ENCODE assay signal across 8 cellular contexts in the genomic region with DNA sequence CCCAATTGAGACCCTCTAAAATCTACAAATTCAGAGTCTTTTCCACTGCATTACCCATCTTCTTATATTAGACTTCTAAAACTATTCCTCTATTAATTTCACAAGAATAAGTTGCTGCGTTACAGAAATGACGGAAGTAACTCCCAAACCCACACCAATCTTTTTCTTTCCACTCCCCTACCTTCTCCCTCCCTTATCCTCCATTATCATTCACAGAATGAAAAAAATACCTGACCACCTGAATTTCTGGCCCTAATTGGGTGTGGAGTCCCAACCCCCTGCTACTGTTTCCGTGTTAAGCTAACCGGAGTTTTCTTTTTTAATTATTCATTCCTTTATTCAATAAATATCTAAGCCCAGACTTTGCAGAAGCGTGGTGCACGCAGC. TPM values are rescaled to one million over a fixed set of nuclear protein-coding genes. Genes with fewer than 3 reads are reported as not detected.
DNase-seq lines count a peak whose midpoint lies in the region; ATAC-seq, FAIRE-seq and TF ChIP-seq lines count a peak whose summit lies in the region.

No MANE protein-coding gene starts in this region.

- peak overlapping the region; percentile 90 for H3K27ac Mint-ChIP-seq in activated naive CD4-positive, alpha-beta T cell treated with anti-CD3 and anti-CD28 coated beads for 36 hours
- H3K27ac Mint-ChIP-seq in activated T-helper 17 cell treated with anti-CD3 and anti-CD28 coated beads, Interleukin-2, amount 50 U/mL, for 72 hours = peak overlapping the region; percentile 56
- H3K27ac Mint-ChIP-seq in stimulated activated naive CD8-positive, alpha-beta T cell treated with anti-CD3 and anti-CD28 coated beads, Interleukin-15, amount 100 ng/mL, for 72 hours = peak overlapping the region; percentile 95

- peak overlapping the region; percentile 90 for H3K4me3 Mint-ChIP-seq in activated naive CD4-positive, alpha-beta T cell treated with anti-CD3 and anti-CD28 coated beads for 36 hours
- H3K4me3 Mint-ChIP-seq in activated T-helper 17 cell treated with anti-CD3 and anti-CD28 coated beads, Interleukin-2, amount 50 U/mL, for 72 hours = peak overlapping the region; percentile 92
- H3K4me3 Mint-ChIP-seq in stimulated activated naive CD8-positive, alpha-beta T cell treated with anti-CD3 and anti-CD28 coated beads, Interleukin-15, amount 100 ng/mL, for 72 hours = peak overlapping the region; percentile 87 to 97

- no peak for FAIRE-seq in GM12892 (lab: Jason Lieb, UNC)

- CTCF ChIA-PET in activated naive CD4-positive, alpha-beta T cell treated with anti-CD3 and anti-CD28 coated beads for 36 hours (lab: Charles Lee) = interaction anchor here (0.7 kb wide), 1 partner anchor 49 kb away, joined by 3 read pairs; no protein-coding TSS in a partner anchor

- peaks cover 35% of the 10 kb centered on the region for H3K4me1 Mint-ChIP-seq in activated naive CD4-positive, alpha-beta T cell treated with anti-CD3 and anti-CD28 coated beads for 36 hours (ENCODE audit: low read depth)
- peaks cover 14% of the 10 kb centered on the region for H3K4me1 Mint-ChIP-seq in activated T-helper 17 cell treated with anti-CD3 and anti-CD28 coated beads, Interleukin-2, amount 50 U/mL, for 72 hours
- H3K4me1 Mint-ChIP-seq in stimulated activated naive CD8-positive, alpha-beta T cell treated with anti-CD3 and anti-CD28 coated beads, Interleukin-15, amount 100 ng/mL, for 72 hours = peaks cover 36% of the 10 kb centered on the region

- intact Hi-C loops in activated naive CD4-positive, alpha-beta T cell treated with anti-CD3 and anti-CD28 coated beads for 36 hours (cut with micrococcal nuclease) = loop anchor here (1.0 kb wide), 2 partner anchors 63 to 94 kb away; a partner anchor contains a TSS

- H3K27me3 ChIP-seq in iPS-15b (ENCODE audit: control insufficient read depth, insufficient read depth, low read length) = no peaks in the 10 kb centered on the region

- TF ChIP-seq POLR2A in GM12892 (IDR thresholded peaks at IDR 0.05; ENCODE audit: low read depth, low read length) = no peak

- peaks cover 4% of the 10 kb centered on the region for H3K36me3 ChIP-seq in iPS-15b (ENCODE audit: control insufficient read depth, insufficient read depth, low read length)

- H3K4me3 ChIP-seq in iPS-15b (ENCODE audit: low read depth, low read length) = peak overlapping the region; percentile 99

- no peaks in the 10 kb centered on the region for H3K9me3 ChIP-seq in iPS-15b (ENCODE audit: control insufficient read depth, insufficient read depth, low read length)

- ATAC-seq in HG03378 (IDR thresholded peaks at IDR 0.05; ENCODE audit: unreplicated experiment) = peak; percentile 4
- no peak for ATAC-seq in activated T-helper 17 cell treated with anti-CD3 and anti-CD28 coated beads, Interleukin-2, amount 50 U/mL, for 72 hours (replicated peaks)
- no peak for ATAC-seq in stimulated activated naive CD8-positive, alpha-beta T cell treated with anti-CD3 and anti-CD28 coated beads, Interleukin-15, amount 100 ng/mL, for 72 hours

- peaks cover 10% of the 10 kb centered on the region for H3K36me3 Mint-ChIP-seq in activated naive CD4-positive, alpha-beta T cell treated with anti-CD3 and anti-CD28 coated beads for 36 hours (ENCODE audit: low read depth)
- H3K36me3 Mint-ChIP-seq in activated T-helper 17 cell treated with anti-CD3 and anti-CD28 coated beads, Interleukin-2, amount 50 U/mL, for 72 hours (ENCODE audit: low read depth) = peaks cover 4% of the 10 kb centered on the region

- no peaks in the 10 kb centered on the region for H3K27me3 Mint-ChIP-seq in activated naive CD4-positive, alpha-beta T cell treated with anti-CD3 and anti-CD28 coated beads for 36 hours (ENCODE audit: low read depth)
- H3K27me3 Mint-ChIP-seq in activated T-helper 17 cell treated with anti-CD3 and anti-CD28 coated beads, Interleukin-2, amount 50 U/mL, for 72 hours = no peaks in the 10 kb centered on the region
- H3K27me3 Mint-ChIP-seq in stimulated activated naive CD8-positive, alpha-beta T cell treated with anti-CD3 and anti-CD28 coated beads, Interleukin-15, amount 100 ng/mL, for 72 hours = no peaks in the 10 kb centered on the region

- H3K4me1 ChIP-seq in iPS-15b (ENCODE audit: control insufficient read depth, insufficient read depth, low read length) = peaks cover 4% of the 10 kb centered on the region

- DNase-seq in activated naive CD4-positive, alpha-beta T cell treated with anti-CD3 and anti-CD28 coated beads for 36 hours = no peak
- no peak for DNase-seq in activated naive CD4-positive, alpha-beta T cell treated with Interleukin-2 at 50 U/mL for 16 hours
- no peak for DNase-seq in stimulated activated naive CD8-positive, alpha-beta T cell treated with anti-CD3 and anti-CD28 coated beads, Interleukin-15, amount 100 ng/mL, for 72 hours
- DNase-seq in GM12892 (ENCODE audit: insufficient read length) (no peak), Ammon's horn (ENCODE audit: low spot score) (no peak)

- H3K9me3 Mint-ChIP-seq in activated naive CD4-positive, alpha-beta T cell treated with anti-CD3 and anti-CD28 coated beads for 36 hours = no peaks in the 10 kb centered on the region
- H3K9me3 Mint-ChIP-seq in activated T-helper 17 cell treated with anti-CD3 and anti-CD28 coated beads, Interleukin-2, amount 50 U/mL, for 72 hours = no peaks in the 10 kb centered on the region
- peaks cover 0 to 5% of the 10 kb centered on the region in 2 donors for H3K9me3 Mint-ChIP-seq in stimulated activated naive CD8-positive, alpha-beta T cell treated with anti-CD3 and anti-CD28 coated beads, Interleukin-15, amount 100 ng/mL, for 72 hours

- H3K9ac ChIP-seq in iPS-15b (ENCODE audit: low read depth, low read length) = peak overlapping the region; percentile 93

RNA-seq across cellular contexts. Expression of a gene that starts 0.6 kb away (rescaled TPM):
- 10 to 100 TPM; 33.9 to 35.1 TPM for total RNA-seq in activated naive CD4-positive, alpha-beta T cell treated with anti-CD3 and anti-CD28 coated beads for 36 hours
- 10 to 100 TPM; 16.3 to 28.9 TPM for total RNA-seq in activated T-helper 17 cell treated with anti-CD3 and anti-CD28 coated beads, Interleukin-2, amount 50 U/mL, for 72 hours
- polyA plus RNA-seq in GM12892 (2012; ENCODE audit: missing spikeins) = 31.2 TPM
